In the genomic region with DNA sequence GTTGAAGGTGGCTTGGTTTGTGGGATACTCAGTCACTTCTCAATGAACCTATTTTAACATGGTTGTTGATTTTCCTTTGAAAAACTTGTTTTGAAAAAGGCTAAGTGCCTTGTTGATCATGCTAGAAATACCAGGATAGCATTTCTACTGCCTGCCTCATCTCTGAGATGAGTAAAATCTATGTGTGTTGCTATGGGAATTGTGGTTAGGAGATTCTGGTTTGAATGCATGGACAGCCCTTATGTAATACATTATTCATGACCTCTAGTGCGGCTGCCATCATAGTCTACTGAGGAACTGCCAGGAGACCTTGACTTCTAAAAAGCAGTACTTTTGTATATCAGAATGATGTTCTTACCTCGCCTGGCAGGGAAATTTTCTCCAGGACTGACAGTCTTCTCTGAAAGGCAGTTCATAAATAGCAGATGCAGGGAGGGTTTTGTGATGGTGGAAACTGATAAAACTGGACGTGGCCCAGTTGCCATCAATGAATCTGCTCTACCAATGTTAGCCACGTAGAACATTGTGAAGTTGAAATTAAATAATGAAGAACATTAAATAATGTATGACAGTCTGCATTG, we compare ENCODE assay signal across 24 cellular contexts.
A peak's percentile ranks its signal among the peaks of the same experiment; 100 is the strongest.
DNase-seq lines count a peak whose midpoint lies in the region; ATAC-seq and TF ChIP-seq lines count a peak whose summit lies in the region.
"Had no signal": no experiment of that assay in that cellular context is flagged by ENCODE, and none has a peak within 500 bp of the region (broad histone marks: within the 10 kb centered on the region; RNA-seq: fewer than 3 reads in every experiment).

No MANE protein-coding gene starts in this region.

- peak overlapping the region; percentile 62 for H3K27ac ChIP-seq in neural cell (ENCODE audit: low read length)
- H3K27ac ChIP-seq: BLaER1, ovary had no signal

- peak; percentile 66 for TF ChIP-seq EP300 in neural cell (conservative IDR thresholded peaks at IDR 0.05; ENCODE audit: poor library complexity, severe bottlenecking)

- H3K4me3 ChIP-seq in neural cell (ENCODE audit: low read length), result peak overlapping the region; percentile 64
- H3K4me3 ChIP-seq: BLaER1, ovary, smooth muscle cell had no signal

- no peak overlapping the region for H3K9ac ChIP-seq in neural cell (ENCODE audit: low read length)
- H3K9ac ChIP-seq: BLaER1 had no signal

- no peaks in the 10 kb centered on the region for H3K79me2 ChIP-seq in neural cell (replicated peaks; ENCODE audit: insufficient read depth, low read length)

- TF ChIP-seq RAD21 in neural cell (conservative IDR thresholded peaks at IDR 0.05), result no peak

- H3K27me3 ChIP-seq in neural cell (ENCODE audit: insufficient read depth, low read depth, low read length), result no peaks in the 10 kb centered on the region
- H3K27me3 ChIP-seq: BLaER1, ovary had no signal

- no peak overlapping the region for H2AFZ ChIP-seq in neural cell (ENCODE audit: low read depth, low read length)

- H4K20me1 ChIP-seq in neural cell (ENCODE audit: insufficient read depth), result no peaks in the 10 kb centered on the region
- H4K20me1 ChIP-seq: BLaER1 had no signal

- H3K9me2 ChIP-seq in neural cell (ENCODE audit: insufficient read depth, low read length), result no peaks in the 10 kb centered on the region

- peak overlapping the region; percentile 58 for H3K4me2 ChIP-seq in neural cell (ENCODE audit: low read length)
- H3K4me2 ChIP-seq: BLaER1, smooth muscle cell had no signal

- H3K9me3 ChIP-seq in neural cell (ENCODE audit: low read length), result no peaks in the 10 kb centered on the region
- H3K9me3 ChIP-seq: BLaER1, ovary had no signal

- no peaks in the 10 kb centered on the region for H3F3A ChIP-seq in neural cell (ENCODE audit: insufficient read depth, low read length, poor library complexity, severe bottlenecking)

- no peaks in the 10 kb centered on the region for H3K36me3 ChIP-seq in neural cell (ENCODE audit: insufficient read depth, low read length)
- H3K36me3 ChIP-seq: BLaER1, ovary had no signal

- ATAC-seq in HG03571 (IDR thresholded peaks at IDR 0.05; ENCODE audit: unreplicated experiment), result no peak
- ATAC-seq: Right ventricle myocardium inferior had no signal

- no peak for TF ChIP-seq CTCF in neural cell (IDR thresholded peaks at IDR 0.05; ENCODE audit: poor library complexity, severe bottlenecking)

- DNase-seq in GM03348 (ENCODE audit: low spot score) (peak; percentile 27), NCI-H526 (lab: John Stamatoyannopoulos, UW) (peak; percentile 55 to 59), cerebellum (ENCODE audit: low spot score) (peak; percentile 53), OCI-M2 (lab: John Stamatoyannopoulos, UW; ENCODE audit: unreplicated experiment) (no peak)
- no peak for DNase-seq in stimulated activated CD4-positive, alpha-beta T cell treated with anti-CD3 and anti-CD28 coated beads, Interleukin-15, amount 100 ng/mL, for 24 hours
- no peak for DNase-seq in stimulated activated naive CD4-positive, alpha-beta T cell (lab: John Stamatoyannopoulos, UW)
- DNase-seq: ACHN; activated CD4-positive, alpha-beta T cell treated with anti-CD3 and anti-CD28 coated beads for 1 hour; activated T-cell treated with anti-CD3 and anti-CD28 coated beads for 4 hours; GF-D8; head of caudate nucleus; mammary epithelial cell; NCI-H1436; NCI-H2081 treated with DMSO at 0.1 percent for 48 hours; OCI-M1; ovary; stimulated activated CD4-positive, alpha-beta T cell treated with anti-CD3 and anti-CD28 coated beads, Interleukin-2, amount 100 ng/mL, for 24 hours; T-helper 2 cell; trophoblast cell had no signal

TF ChIP-seq in neural cell, 6 proteins besides CTCF, POLR2A, EP300 and RAD21:
- TF ChIP-seq MXI1 (conservative IDR thresholded peaks at IDR 0.05; ENCODE audit: poor library complexity, severe bottlenecking), result peak; percentile 28
- no peak for TF ChIP-seq REST (IDR thresholded peaks at IDR 0.05; ENCODE audit: borderline replicate concordance)

Comparison
In these comparisons a context has a peak if more than half of its experiments do, and no peak if none do; other contexts are left out.
1. DNase-seq: peak in GM03348 (single experiment), NCI-H526 (2 of 2) and cerebellum (single experiment); none in OCI-M2 (single experiment), stimulated activated CD4-positive, alpha-beta T cell treated with anti-CD3 and anti-CD28 coated beads, Interleukin-15, amount 100 ng/mL, for 24 hours (single experiment) and stimulated activated naive CD4-positive, alpha-beta T cell (0 of 6).